ENCODE assay signal across 23 cellular contexts in genomic region chr3:64673159-64673715, GRCh38. TPM values are rescaled to one million over a fixed set of nuclear protein-coding genes. Genes with fewer than 3 reads are reported as not detected.
"Had no signal": no experiment of that assay in that cellular context is flagged by ENCODE, and none has a peak within 500 bp of the region (broad histone marks: within the 10 kb centered on the region; RNA-seq: fewer than 3 reads in every experiment).

No MANE protein-coding gene starts in this region.

- H3K9me3 ChIP-seq: left ventricle myocardium inferior, right atrium auricular region, spleen, tibial nerve had no signal

- H3K4me1 Mint-ChIP-seq: activated CD4-positive, alpha-beta T cell treated with anti-CD3 and anti-CD28 coated beads for 36 hours; activated CD8-positive, alpha-beta memory T cell treated with anti-CD3 and anti-CD28 coated beads, Interleukin-2, amount 10 ng/mL, durations not matched to agents 7 days and 5 days; activated naive CD4-positive, alpha-beta T cell treated with anti-CD3 and anti-CD28 coated beads, Interleukin-2, amount 50 U/mL, for 24 hours; activated naive CD8-positive, alpha-beta T cell treated with anti-CD3 and anti-CD28 coated beads, Interleukin-2, amount 50 U/mL, for 24 hours; central memory CD8-positive, alpha-beta T cell; naive thymus-derived CD4-positive, alpha-beta T cell had no signal

- H3K79me2 ChIP-seq: parathyroid adenoma had no signal

- H3K27ac ChIP-seq: left ventricle myocardium inferior, neural progenitor cell, parathyroid adenoma, spleen had no signal

- H3K27me3 Mint-ChIP-seq: activated CD4-positive, alpha-beta T cell treated with anti-CD3 and anti-CD28 coated beads for 36 hours; activated CD8-positive, alpha-beta memory T cell treated with anti-CD3 and anti-CD28 coated beads, Interleukin-2, amount 10 ng/mL, durations not matched to agents 7 days and 5 days; activated naive CD4-positive, alpha-beta T cell treated with anti-CD3 and anti-CD28 coated beads, Interleukin-2, amount 50 U/mL, for 24 hours; activated naive CD8-positive, alpha-beta T cell treated with anti-CD3 and anti-CD28 coated beads, Interleukin-2, amount 50 U/mL, for 24 hours; central memory CD8-positive, alpha-beta T cell; dendritic cell treated with granulocyte-macrophage colony-stimulating factor and Interleukin-4, amounts not matched to agents 40 ng/mL and 50 ng/mL, for 4 days had no signal

- H3K9me3 Mint-ChIP-seq: activated naive CD4-positive, alpha-beta T cell treated with anti-CD3 and anti-CD28 coated beads, Interleukin-2, amount 50 U/mL, for 24 hours; activated naive CD8-positive, alpha-beta T cell treated with anti-CD3 and anti-CD28 coated beads, Interleukin-2, amount 50 U/mL, for 24 hours; activated T-helper 2 cell treated with anti-CD3 and anti-CD28 coated beads, Interferon-gamma antibody, Interleukin-2, Interleukin-4, amounts not matched to agents 10 μg/mL and 5 μg/mL and 100 μg/mL, durations not matched to agents 14 hours and 24 hours and 36 hours; dendritic cell treated with granulocyte-macrophage colony-stimulating factor and Interleukin-4, amounts not matched to agents 40 ng/mL and 50 ng/mL, for 4 days; endodermal cell; neural progenitor cell; T-helper 2 cell treated with Interferon-gamma antibody and Interleukin-4, amounts not matched to agents 5 μg/mL and 100 μg/mL, for 36 hours had no signal

- H3K27me3 ChIP-seq: neural progenitor cell, right atrium auricular region, spleen, tibial nerve had no signal

- H2AFZ ChIP-seq: neural progenitor cell, parathyroid adenoma had no signal

- H3K27ac Mint-ChIP-seq: activated CD4-positive, alpha-beta T cell treated with anti-CD3 and anti-CD28 coated beads for 36 hours; activated CD8-positive, alpha-beta memory T cell treated with anti-CD3 and anti-CD28 coated beads, Interleukin-2, amount 10 ng/mL, durations not matched to agents 7 days and 5 days; activated CD8-positive, alpha-beta T cell treated with anti-CD3 and anti-CD28 coated beads, Interleukin-2, amount 10 ng/mL, durations not matched to agents 7 days and 5 days; activated naive CD4-positive, alpha-beta T cell treated with anti-CD3 and anti-CD28 coated beads, Interleukin-2, amount 50 U/mL, for 24 hours; activated naive CD8-positive, alpha-beta T cell treated with anti-CD3 and anti-CD28 coated beads, Interleukin-2, amount 50 U/mL, for 24 hours; activated T-helper 2 cell treated with anti-CD3 and anti-CD28 coated beads, Interferon-gamma antibody, Interleukin-2, Interleukin-4, amounts not matched to agents 10 μg/mL and 5 μg/mL and 100 μg/mL, durations not matched to agents 14 hours and 24 hours and 36 hours; dendritic cell treated with granulocyte-macrophage colony-stimulating factor and Interleukin-4, amounts not matched to agents 40 ng/mL and 50 ng/mL, for 4 days; endodermal cell; naive thymus-derived CD4-positive, alpha-beta T cell; neural progenitor cell; T-helper 2 cell treated with Interferon-gamma antibody and Interleukin-4, amounts not matched to agents 5 μg/mL and 100 μg/mL, for 36 hours had no signal

- H3K4me3 Mint-ChIP-seq: activated CD4-positive, alpha-beta T cell treated with anti-CD3 and anti-CD28 coated beads for 36 hours; activated CD8-positive, alpha-beta memory T cell treated with anti-CD3 and anti-CD28 coated beads, Interleukin-2, amount 10 ng/mL, durations not matched to agents 7 days and 5 days; activated CD8-positive, alpha-beta T cell treated with anti-CD3 and anti-CD28 coated beads, Interleukin-2, amount 10 ng/mL, durations not matched to agents 7 days and 5 days; activated naive CD4-positive, alpha-beta T cell treated with anti-CD3 and anti-CD28 coated beads, Interleukin-2, amount 50 U/mL, for 24 hours; activated naive CD8-positive, alpha-beta T cell treated with anti-CD3 and anti-CD28 coated beads, Interleukin-2, amount 50 U/mL, for 24 hours; central memory CD8-positive, alpha-beta T cell; dendritic cell treated with granulocyte-macrophage colony-stimulating factor and Interleukin-4, amounts not matched to agents 40 ng/mL and 50 ng/mL, for 4 days; endodermal cell; naive thymus-derived CD4-positive, alpha-beta T cell; neural progenitor cell; T-helper 2 cell treated with Interferon-gamma antibody and Interleukin-4, amounts not matched to agents 5 μg/mL and 100 μg/mL, for 36 hours had no signal

- DNase-seq: activated CD4-positive, alpha-beta T cell treated with anti-CD3 and anti-CD28 coated beads for 36 hours; activated CD4-positive, CD25-positive, alpha-beta regulatory T cell; activated CD8-positive, alpha-beta memory T cell treated with anti-CD3 and anti-CD28 coated beads, Interleukin-2, amount 10 ng/mL, durations not matched to agents 7 days and 5 days; activated CD8-positive, alpha-beta T cell treated with anti-CD3 and anti-CD28 coated beads, Interleukin-2, amount 10 ng/mL, durations not matched to agents 7 days and 5 days; activated naive CD8-positive, alpha-beta T cell treated with anti-CD3 and anti-CD28 coated beads, Interleukin-2, amount 50 U/mL, for 24 hours; activated T-cell treated with anti-CD3 and anti-CD28 coated beads, Interleukin-2, amount 50 U/mL, for 48 hours; endodermal cell; left ventricle myocardium inferior; midbrain; naive thymus-derived CD4-positive, alpha-beta T cell; occipital lobe; spleen; stimulated activated naive CD4-positive, alpha-beta T cell treated with Interleukin-2 at 50 U/mL for 16 hours; T-helper 1 cell had no signal

- H3K4me2 ChIP-seq: neural progenitor cell had no signal

- H3K4me1 ChIP-seq: parathyroid adenoma had no signal

- H3K9ac ChIP-seq: neural progenitor cell, parathyroid adenoma had no signal

- H3K4me3 ChIP-seq: left ventricle myocardium inferior, neural progenitor cell, right atrium auricular region, spleen, tibial nerve had no signal

- H3K36me3 ChIP-seq: neural progenitor cell had no signal

- H3K36me3 Mint-ChIP-seq: activated CD8-positive, alpha-beta memory T cell treated with anti-CD3 and anti-CD28 coated beads, Interleukin-2, amount 10 ng/mL, durations not matched to agents 7 days and 5 days; activated naive CD4-positive, alpha-beta T cell treated with anti-CD3 and anti-CD28 coated beads, Interleukin-2, amount 50 U/mL, for 24 hours; naive thymus-derived CD4-positive, alpha-beta T cell had no signal

RNA-seq across cellular contexts. Expression of gene ADAMTS9, which starts 14.6 kb away (rescaled TPM):
- total RNA-seq: activated CD4-positive, alpha-beta T cell treated with anti-CD3 and anti-CD28 coated beads for 36 hours; activated CD8-positive, alpha-beta memory T cell treated with anti-CD3 and anti-CD28 coated beads, Interleukin-2, amount 10 ng/mL, durations not matched to agents 7 days and 5 days; activated CD8-positive, alpha-beta T cell treated with anti-CD3 and anti-CD28 coated beads, Interleukin-2, amount 10 ng/mL, durations not matched to agents 7 days and 5 days; activated T-helper 2 cell treated with anti-CD3 and anti-CD28 coated beads, Interferon-gamma antibody, Interleukin-2, Interleukin-4, amounts not matched to agents 10 μg/mL and 5 μg/mL and 100 μg/mL, durations not matched to agents 14 hours and 24 hours and 36 hours; naive thymus-derived CD4-positive, alpha-beta T cell had no signal
- polyA plus RNA-seq: naive thymus-derived CD4-positive, alpha-beta T cell had no signal
